In genomic region chr15:70907784-70908471, GRCh38 we compare ENCODE assay signal across 1 cellular context.
TF ChIP-seq lines count a peak whose summit lies in the region.

No MANE protein-coding gene starts in this region.

TF ChIP-seq in GM12878, 131 proteins besides CTCF, POLR2A, EP300 and RAD21:
- TF ChIP-seq SMAD5 (IDR thresholded peaks at IDR 0.05; ENCODE audit: low read depth) (no peak), FOXM1 (IDR thresholded peaks at IDR 0.05; ENCODE audit: low read depth, low read length) (no peak), CBX5 (IDR thresholded peaks at IDR 0.05; ENCODE audit: low read depth) (peak; percentile 81; the same call in 1 of the 2 replicates)
TF ChIP-seq in GM12878: peak in this region for 1.
